7 cellular contexts compared by ENCODE assay signal in the genomic region with DNA sequence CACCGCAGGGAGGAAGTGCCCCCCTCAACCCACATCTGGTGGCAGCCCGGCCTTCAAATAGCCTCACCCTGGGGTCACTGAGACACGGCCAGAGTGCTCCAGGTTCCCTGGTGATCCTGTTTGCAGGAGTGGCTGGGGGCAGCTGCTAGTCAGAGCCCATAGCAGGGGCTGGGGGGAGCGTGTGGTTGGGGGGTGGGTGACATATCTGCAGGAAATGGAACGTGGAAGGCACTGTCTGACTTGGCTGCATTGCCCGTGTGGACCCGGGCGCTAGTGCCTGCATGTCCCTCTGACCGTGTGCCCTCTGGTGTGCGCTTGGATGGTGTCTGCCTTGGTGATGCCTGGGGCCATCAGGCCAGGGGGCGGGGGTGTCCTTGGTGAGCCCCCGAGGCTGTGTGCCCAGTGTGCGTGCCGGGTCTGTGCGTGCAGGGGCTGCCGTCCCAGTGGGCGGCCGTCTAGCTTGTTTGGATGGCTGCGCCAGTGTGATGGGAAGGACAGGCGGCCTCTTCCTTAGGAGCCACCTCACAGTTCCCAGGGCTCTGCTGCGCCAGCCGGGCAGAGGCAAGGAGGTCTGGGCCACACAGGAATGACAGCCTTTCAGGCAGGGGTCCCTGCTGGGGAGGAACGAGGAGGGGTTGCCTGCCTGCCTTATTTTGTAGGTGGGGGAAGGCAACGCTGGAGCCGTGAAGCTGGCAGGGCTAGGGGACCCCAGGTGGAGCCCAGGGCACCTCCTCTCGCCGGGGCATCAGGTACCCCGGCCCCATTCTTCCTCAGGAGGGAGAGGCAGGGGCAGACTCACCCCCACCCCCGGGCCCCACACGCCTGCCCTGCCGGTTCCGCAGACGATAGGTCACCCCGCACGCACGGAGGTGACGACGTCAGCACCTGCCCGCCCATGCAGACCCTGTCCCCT. TPM values are rescaled to one million over a fixed set of nuclear protein-coding genes. Genes with fewer than 3 reads are reported as not detected.
A peak's percentile ranks its signal among the peaks of the same experiment; 100 is the strongest.
DNase-seq lines count a peak whose midpoint lies in the region; ATAC-seq, FAIRE-seq and TF ChIP-seq lines count a peak whose summit lies in the region.

No MANE protein-coding gene starts in this region.

- intact Hi-C loops in pancreas (cut with DNase I) = no loop called here

- TF ChIP-seq CTCF in GM23338 (conservative IDR thresholded peaks at IDR 0.05; ENCODE audit: low read depth in 2 of 2) (no peak), fibroblast of lung (conservative IDR thresholded peaks at IDR 0.05 in 1 of 2, IDR thresholded peaks at IDR 0.05 in 1 of 2; ENCODE audit: low read depth in 1 of 2, low read length in 2 of 2) (no peak), pancreas (IDR thresholded peaks at IDR 0.05) (no peak)

- H3K27me3 Mint-ChIP-seq in GM23338 (ENCODE audit: insufficient read depth, low read depth, poor library complexity) = peaks cover 30% of the 10 kb centered on the region

- peaks cover 4% of the 10 kb centered on the region; the same call in 1 of the 2 replicates for H3K4me1 ChIP-seq in GM23338 (ENCODE audit: insufficient read depth)
- peaks cover 2% of the 10 kb centered on the region for H3K4me1 ChIP-seq in fibroblast of lung (ENCODE audit: control insufficient read depth, extremely low read depth, insufficient read depth, low read length)
- peaks cover 0 to 9% (median 4%) of the 10 kb centered on the region in 3 donors for H3K4me1 ChIP-seq in pancreas

- H3K4me1 Mint-ChIP-seq in GM23338 = peaks cover 20% of the 10 kb centered on the region

- H3K9me3 ChIP-seq in fibroblast of lung (ENCODE audit: control insufficient read depth, insufficient read depth, low read depth, low read length) (no peaks in the 10 kb centered on the region), pancreas (no peaks in the 10 kb centered on the region)

- H3K4me3 ChIP-seq in GM23338 = peak overlapping the region; percentile 88
- H3K4me3 ChIP-seq in fibroblast of lung (replicated peaks in 1 of 4; ENCODE audit: control extremely low read depth in 1 of 4, insufficient read depth in 1 of 4, low read depth in 3 of 4, low read length in 4 of 4) = peak overlapping the region; percentile 21 to 58 (median 44)
- peak overlapping the region in 2 of 4 donors; percentile 40 to 47 for H3K4me3 ChIP-seq in pancreas

- H3K9ac ChIP-seq in fibroblast of lung (ENCODE audit: insufficient read depth, low read length) = peak overlapping the region; percentile 16

- H3K4me3 Mint-ChIP-seq in GM23338 = peak overlapping the region; percentile 86

- H3K9me2 ChIP-seq in GM23338 (ENCODE audit: insufficient read depth) = no peaks in the 10 kb centered on the region

- H3F3A ChIP-seq in GM23338 (replicated peaks; ENCODE audit: low read depth) = no peaks in the 10 kb centered on the region

- H3K36me3 ChIP-seq in GM23338 (ENCODE audit: insufficient read depth) (no peaks in the 10 kb centered on the region), fibroblast of lung (ENCODE audit: control insufficient read depth, insufficient read depth, low read length) (no peaks in the 10 kb centered on the region), pancreas (no peaks in the 10 kb centered on the region)

- H3K4me2 ChIP-seq in GM23338 (peak overlapping the region; percentile 96), fibroblast of lung (ENCODE audit: extremely low read depth, insufficient read depth, low read length) (peak overlapping the region; percentile 80)

- no peaks in the 10 kb centered on the region; the same call in 2 of the 3 replicates for H3K9me3 Mint-ChIP-seq in GM23338

- H4K20me1 ChIP-seq in GM23338 (replicated peaks; ENCODE audit: insufficient read depth) (peaks cover 4% of the 10 kb centered on the region; the same call in 1 of the 2 replicates), fibroblast of lung (ENCODE audit: control insufficient read depth, extremely low read depth, insufficient read depth, low read length) (no peaks in the 10 kb centered on the region)

- ATAC-seq in GM23338 = peak; percentile 49
- peak; percentile 53 for ATAC-seq in SK-N-SH treated with all-trans-retinoic acid at 6 μM for 48 hours
- peak; percentile 6 to 13 (median 8) for ATAC-seq in pancreas
- ATAC-seq in GM21737 (IDR thresholded peaks at IDR 0.05; ENCODE audit: unreplicated experiment) = no peak

- H3K27me3 ChIP-seq in GM23338 (ENCODE audit: insufficient read depth) = no peaks in the 10 kb centered on the region
- peaks cover 7% of the 10 kb centered on the region for H3K27me3 ChIP-seq in fibroblast of lung (ENCODE audit: control insufficient read depth, insufficient read depth, low read length)
- H3K27me3 ChIP-seq in pancreas = no peaks in the 10 kb centered on the region

- DNase-seq in GM23338 (ENCODE audit: low spot score) (peak; percentile 70), fibroblast of lung (ENCODE audit: low read depth in 2 of 2) (no peak), pancreas (peak in 3 of 6 donors; percentile 42 to 81 (median 61)), mucosa of gallbladder (ENCODE audit: low spot score) (no peak)
- no peak for DNase-seq in stimulated activated CD4-positive, alpha-beta T cell treated with anti-CD3 and anti-CD28 coated beads, Interleukin-2, amount 100 ng/mL, for 48 hours

- H2AFZ ChIP-seq in GM23338 (peak overlapping the region; percentile 87), fibroblast of lung (ENCODE audit: low read length) (peak overlapping the region; percentile 30)

- H3K36me3 Mint-ChIP-seq in GM23338 (ENCODE audit: low read depth) = no peaks in the 10 kb centered on the region

- H3K27ac ChIP-seq in GM23338 (ENCODE audit: low read depth) = 0 out of 2 replicates have a peak overlapping the region, but pooled peaks have one; percentile 6
- H3K27ac ChIP-seq in fibroblast of lung (ENCODE audit: insufficient read depth, low read length) = no peak overlapping the region
- no peak overlapping the region for H3K27ac ChIP-seq in pancreas

- no peak for FAIRE-seq in pancreas (lab: Jason Lieb, UNC)

- 18 to 34% methylated on average over 36 to 39 of the region's 39 CpGs for WGBS in pancreas, 2 donors

- peak overlapping the region; percentile 82; the same call in 1 of the 2 replicates for H3K27ac Mint-ChIP-seq in GM23338

- H3K79me2 ChIP-seq in GM23338 (replicated peaks; ENCODE audit: insufficient read depth) (no peaks in the 10 kb centered on the region), fibroblast of lung (ENCODE audit: control insufficient read depth, insufficient read depth, low read length) (no peaks in the 10 kb centered on the region)

TF ChIP-seq in GM23338, 12 proteins besides CTCF, POLR2A, EP300 and RAD21:
- no peak for TF ChIP-seq STAT1 (IDR thresholded peaks at IDR 0.05; ENCODE audit: unreplicated experiment)

TF ChIP-seq in SK-N-SH treated with all-trans-retinoic acid at 6 μM for 48 hours, 23 proteins besides CTCF, POLR2A, EP300 and RAD21 (continues in another document):
- TF ChIP-seq ZFP30 (CRISPR knock-in tag; IDR thresholded peaks at IDR 0.05) = no peak
- no peak for TF ChIP-seq PPARA (CRISPR knock-in tag; IDR thresholded peaks at IDR 0.05; ENCODE audit: borderline replicate concordance)
- TF ChIP-seq, protein P1, sequence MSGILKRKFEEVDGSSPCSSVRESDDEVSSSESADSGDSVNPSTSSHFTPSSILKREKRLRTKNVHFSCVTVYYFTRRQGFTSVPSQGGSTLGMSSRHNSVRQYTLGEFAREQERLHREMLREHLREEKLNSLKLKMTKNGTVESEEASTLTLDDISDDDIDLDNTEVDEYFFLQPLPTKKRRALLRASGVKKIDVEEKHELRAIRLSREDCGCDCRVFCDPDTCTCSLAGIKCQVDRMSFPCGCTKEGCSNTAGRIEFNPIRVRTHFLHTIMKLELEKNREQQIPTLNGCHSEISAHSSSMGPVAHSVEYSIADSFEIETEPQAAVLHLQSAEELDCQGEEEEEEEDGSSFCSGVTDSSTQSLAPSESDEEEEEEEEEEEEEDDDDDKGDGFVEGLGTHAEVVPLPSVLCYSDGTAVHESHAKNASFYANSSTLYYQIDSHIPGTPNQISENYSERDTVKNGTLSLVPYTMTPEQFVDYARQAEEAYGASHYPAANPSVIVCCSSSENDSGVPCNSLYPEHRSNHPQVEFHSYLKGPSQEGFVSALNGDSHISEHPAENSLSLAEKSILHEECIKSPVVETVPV (CRISPR knock-in tag; IDR thresholded peaks at IDR 0.05) = no peak
- TF ChIP-seq ZNF565 (CRISPR knock-in tag; conservative IDR thresholded peaks at IDR 0.05; ENCODE audit: low read depth) = no peak

RNA-seq across cellular contexts. Expression of a gene that starts 0.6 kb away (rescaled TPM):
- total RNA-seq in GM23338 (2014; rRNA removed; shearing (Covaris generic)) = 29.8 and 32.1 TPM in 2 replicates
- polyA plus RNA-seq in GM23338 (2016; fragmentation: Nextera tagmentation; extraction: Ambion mirVana) (16.3 TPM in 2 replicates), fibroblast of lung (4.0 and 8.3 TPM in 2 replicates), pancreas (10 to 100 TPM; 10.1 to 25.8 TPM)
- total RNA-seq in fibroblast of lung (1.8 and 5.1 TPM in 2 replicates), pancreas (1 to 10 TPM; 2.0 to 6.7 (median 3.9) TPM), mucosa of gallbladder (5.6 TPM)
- polyA plus RNA-seq in fibroblast of lung (2012) = 4.4 and 7.8 TPM in 2 replicates
- 18.1 and 53.4 TPM in 2 replicates for polyA minus RNA-seq in fibroblast of lung (ENCODE audit: low replicate concordance)

RNA-seq across cellular contexts. Expression of a gene that starts 14.7 kb away (rescaled TPM):
- 54.0 and 61.3 TPM in 2 replicates for total RNA-seq in GM23338 (2014; rRNA removed; shearing (Covaris generic))
- 33.7 and 39.7 TPM in 2 replicates for polyA plus RNA-seq in GM23338 (2016; fragmentation: Nextera tagmentation; extraction: Ambion mirVana)
- 7.9 and 8.2 TPM in 2 replicates for total RNA-seq in fibroblast of lung
- polyA plus RNA-seq in fibroblast of lung = 6.3 and 7.2 TPM in 2 replicates
- polyA plus RNA-seq in fibroblast of lung (2012) = 5.8 and 6.7 TPM in 2 replicates
- polyA minus RNA-seq in fibroblast of lung (ENCODE audit: low replicate concordance) = 5.2 and 7.8 TPM in 2 replicates
- 10 to 100 TPM; 13.8 to 23.0 (median 20.2) TPM for total RNA-seq in pancreas
- polyA plus RNA-seq in pancreas = 10 to 100 TPM; 30.6 to 38.2 TPM
- total RNA-seq in mucosa of gallbladder = 24.3 TPM
